In the genomic region with DNA sequence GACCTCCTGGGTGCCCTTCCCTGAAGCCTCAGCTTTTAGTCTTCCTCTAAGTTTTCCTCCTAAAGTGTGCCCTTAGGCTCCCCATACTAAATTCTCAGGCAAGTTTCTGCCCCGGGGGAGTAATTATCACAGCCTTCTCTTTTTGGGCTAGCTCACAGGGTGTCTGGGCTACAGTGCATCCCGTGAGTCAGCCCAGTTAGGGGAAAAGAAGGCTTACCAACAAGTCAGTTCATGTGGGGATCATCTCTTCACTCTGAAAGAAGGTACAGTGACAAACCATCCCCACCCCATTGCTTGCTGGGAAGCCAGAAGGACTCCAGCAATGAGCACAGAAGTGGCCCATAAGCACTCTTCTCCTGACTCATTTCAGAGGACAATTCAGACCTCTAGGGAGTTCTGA, we compare ENCODE assay signal across 12 cellular contexts.
"Had no signal": no experiment of that assay in that cellular context is flagged by ENCODE, and none has a peak within 500 bp of the region (broad histone marks: within the 10 kb centered on the region; RNA-seq: fewer than 3 reads in every experiment).

No MANE protein-coding gene starts in this region.

- H3K4me3 Mint-ChIP-seq: activated CD4-positive, alpha-beta T cell treated with anti-CD3 and anti-CD28 coated beads, Interleukin-2, amount 10 ng/mL, durations not matched to agents 7 days and 5 days; natural killer cell; type B pancreatic cell had no signal

- H3K27ac Mint-ChIP-seq: activated CD4-positive, alpha-beta T cell treated with anti-CD3 and anti-CD28 coated beads, Interleukin-2, amount 10 ng/mL, durations not matched to agents 7 days and 5 days; natural killer cell; progenitor cell of endocrine pancreas; type B pancreatic cell had no signal

- DNase-seq: activated CD4-positive, alpha-beta T cell treated with anti-CD3 and anti-CD28 coated beads, Interleukin-2, amount 10 ng/mL, durations not matched to agents 7 days and 5 days; activated CD4-positive, CD25-positive, alpha-beta regulatory T cell; activated naive CD4-positive, alpha-beta T cell; activated T-cell treated with anti-CD3 and anti-CD28 coated beads for 4 hours; foreskin fibroblast; mesendoderm; natural killer cell; stimulated activated CD4-positive, alpha-beta T cell treated with anti-CD3 and anti-CD28 coated beads, Interleukin-15, amount 100 ng/mL, for 24 hours; stimulated activated CD4-positive, alpha-beta T cell treated with anti-CD3 and anti-CD28 coated beads, Interleukin-4, amount 100 ng/mL, for 1 hour; stimulated activated naive CD8-positive, alpha-beta T cell treated with anti-CD3 and anti-CD28 coated beads, Interleukin-15, Interleukin-2, amounts not matched to agents 100 U/mL and 50 U/mL, for 24 hours had no signal

- H3K27me3 Mint-ChIP-seq: activated CD4-positive, alpha-beta T cell treated with anti-CD3 and anti-CD28 coated beads, Interleukin-2, amount 10 ng/mL, durations not matched to agents 7 days and 5 days; progenitor cell of endocrine pancreas; type B pancreatic cell had no signal

- ATAC-seq: natural killer cell; stimulated activated naive CD8-positive, alpha-beta T cell treated with anti-CD3 and anti-CD28 coated beads, Interleukin-15, Interleukin-2, amounts not matched to agents 100 U/mL and 50 U/mL, for 24 hours had no signal
